Comparison of ENCODE assay signal across 31 cellular contexts in the genomic region with DNA sequence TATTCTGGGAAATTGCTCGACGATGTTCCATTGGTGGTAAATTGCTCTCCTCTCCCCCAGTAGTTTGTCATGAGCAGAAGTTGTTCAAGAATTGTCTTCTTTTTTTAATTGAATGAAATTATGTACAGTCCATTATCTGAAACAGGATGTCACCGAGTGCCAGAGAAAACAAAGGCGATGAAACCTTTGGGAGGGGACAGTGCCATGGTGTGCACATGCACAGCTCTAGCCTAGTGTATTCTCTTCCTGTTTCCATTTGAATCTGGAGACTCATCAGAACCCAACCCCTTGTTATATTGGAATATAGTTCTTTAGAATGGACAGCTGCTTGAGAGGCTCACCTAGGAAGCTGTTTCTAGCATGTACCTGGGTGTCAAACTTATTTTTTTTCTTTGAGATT.
"Had no signal": no experiment of that assay in that cellular context is flagged by ENCODE, and none has a peak within 500 bp of the region (broad histone marks: within the 10 kb centered on the region; RNA-seq: fewer than 3 reads in every experiment).

No MANE protein-coding gene starts in this region.

- H3K27ac Mint-ChIP-seq: activated B cell treated with CpG ODN at 0.5 μM for 24 hours; activated CD8-positive, alpha-beta T cell treated with anti-CD3 and anti-CD28 coated beads for 36 hours; activated T-cell treated with anti-CD3 and anti-CD28 coated beads, Interleukin-2, amount 50 U/mL, for 24 hours; activated T-helper 17 cell treated with anti-CD3 and anti-CD28 coated beads, Interleukin-2, amount 50 U/mL, for 72 hours; brain; IgD-negative memory B cell had no signal

- DNase-seq: activated B cell treated with CpG ODN at 0.5 μM for 24 hours; activated CD4-positive, alpha-beta T cell treated with anti-CD3 and anti-CD28 coated beads for 4 hours; activated CD4-positive, CD25-positive, alpha-beta regulatory T cell treated with anti-CD3 and anti-CD28 coated beads, Interleukin-2, amount 50 U/mL, for 72 hours; activated CD8-positive, alpha-beta T cell treated with anti-CD3 and anti-CD28 coated beads for 36 hours; activated effector memory CD4-positive, alpha-beta T cell treated with anti-CD3 and anti-CD28 coated beads, Interleukin-2, amount 50 U/mL, for 16 hours; activated naive CD4-positive, alpha-beta T cell; activated T-cell treated with anti-CD3 and anti-CD28 coated beads, Interleukin-2, amount 50 U/mL, for 24 hours; anterior cingulate cortex; central memory CD4-positive, alpha-beta T cell; Karpas-422; KBM-7; NCI-H1105; NCI-H1417 treated with DMSO at 0.1 percent for 48 hours; NCI-H187 treated with DMSO at 0.1 percent for 48 hours; NCI-H226; NCI-H446 treated with DMSO at 0.1 percent for 48 hours; NCI-H524; NCI-H69; NCI-H82; NK-92 treated with Interleukin-12 subunit alpha and Interleukin-12 subunit beta, amount 100 ng/mL, for 24 hours; PC-3; Peyer's patch; RPMI8226; SW 1271; T-helper 1 cell; T-helper 2 cell; T-helper 9 cell had no signal

- H3K4me3 Mint-ChIP-seq: activated B cell treated with CpG ODN at 0.5 μM for 24 hours; activated CD8-positive, alpha-beta T cell treated with anti-CD3 and anti-CD28 coated beads for 36 hours; activated naive CD4-positive, alpha-beta T cell treated with anti-CD3 and anti-CD28 coated beads, Interleukin-2, amount 50 U/mL, for 24 hours; activated T-cell treated with anti-CD3 and anti-CD28 coated beads, Interleukin-2, amount 50 U/mL, for 24 hours; activated T-helper 17 cell treated with anti-CD3 and anti-CD28 coated beads, Interleukin-2, amount 50 U/mL, for 72 hours; brain; IgD-negative memory B cell had no signal

- H3K27me3 Mint-ChIP-seq: activated B cell treated with CpG ODN at 0.5 μM for 24 hours; activated CD8-positive, alpha-beta T cell treated with anti-CD3 and anti-CD28 coated beads for 36 hours; activated naive CD4-positive, alpha-beta T cell treated with anti-CD3 and anti-CD28 coated beads, Interleukin-2, amount 50 U/mL, for 24 hours; activated T-cell treated with anti-CD3 and anti-CD28 coated beads, Interleukin-2, amount 50 U/mL, for 24 hours; activated T-helper 17 cell treated with anti-CD3 and anti-CD28 coated beads, Interleukin-2, amount 50 U/mL, for 72 hours; brain; IgD-negative memory B cell had no signal

- ATAC-seq: activated CD8-positive, alpha-beta T cell treated with anti-CD3 and anti-CD28 coated beads for 36 hours; activated T-helper 17 cell treated with anti-CD3 and anti-CD28 coated beads, Interleukin-2, amount 50 U/mL, for 72 hours; PC-3 had no signal

- H3K4me1 Mint-ChIP-seq: activated B cell treated with CpG ODN at 0.5 μM for 24 hours; activated T-helper 17 cell treated with anti-CD3 and anti-CD28 coated beads, Interleukin-2, amount 50 U/mL, for 72 hours; IgD-negative memory B cell had no signal

- H3K9me3 Mint-ChIP-seq: activated B cell treated with CpG ODN at 0.5 μM for 24 hours; activated CD8-positive, alpha-beta T cell treated with anti-CD3 and anti-CD28 coated beads for 36 hours; activated naive CD4-positive, alpha-beta T cell treated with anti-CD3 and anti-CD28 coated beads, Interleukin-2, amount 50 U/mL, for 24 hours; activated T-cell treated with anti-CD3 and anti-CD28 coated beads, Interleukin-2, amount 50 U/mL, for 24 hours; activated T-helper 17 cell treated with anti-CD3 and anti-CD28 coated beads, Interleukin-2, amount 50 U/mL, for 72 hours; brain; IgD-negative memory B cell had no signal
